ENCODE assay signal across 8 cellular contexts in genomic region chr17:34539881-34540280, GRCh38. TPM values are rescaled to one million over a fixed set of nuclear protein-coding genes. Genes with fewer than 3 reads are reported as not detected.
"Had no signal": no experiment of that assay in that cellular context is flagged by ENCODE, and none has a peak within 500 bp of the region (broad histone marks: within the 10 kb centered on the region; RNA-seq: fewer than 3 reads in every experiment).

No MANE protein-coding gene starts in this region.

- FAIRE-seq: G401.6, GM12891, GM12892, GM18507, GM19239 had no signal

- DNase-seq: GDM1, GF-D8 had no signal

RNA-seq across cellular contexts. Expression of gene TMEM132E, which starts 39.5 kb away (rescaled TPM):
- total RNA-seq: G401 had no signal
